27 cellular contexts compared by ENCODE assay signal in genomic region chr13:25352230-25352629, GRCh38. TPM values are rescaled to one million over a fixed set of nuclear protein-coding genes. Genes with fewer than 3 reads are reported as not detected.
"Had no signal": no experiment of that assay in that cellular context is flagged by ENCODE, and none has a peak within 500 bp of the region (broad histone marks: within the 10 kb centered on the region; RNA-seq: fewer than 3 reads in every experiment).

No MANE protein-coding gene starts in this region.

- H3K27ac Mint-ChIP-seq: activated CD4-positive, alpha-beta T cell treated with anti-CD3 and anti-CD28 coated beads, Interleukin-2, amount 10 ng/mL, durations not matched to agents 7 days and 5 days; activated CD8-positive, alpha-beta memory T cell treated with anti-CD3 and anti-CD28 coated beads, Interleukin-2, amount 10 ng/mL, durations not matched to agents 7 days and 5 days; activated CD8-positive, alpha-beta T cell treated with anti-CD3 and anti-CD28 coated beads for 36 hours; activated naive CD4-positive, alpha-beta T cell treated with anti-CD3 and anti-CD28 coated beads, Interleukin-2, amount 50 U/mL, for 24 hours; naive thymus-derived CD4-positive, alpha-beta T cell; progenitor cell of endocrine pancreas had no signal

- H3K4me1 ChIP-seq: ascending aorta, heart left ventricle, lower lobe of right lung, sigmoid colon, upper lobe of left lung had no signal

- H3K9me3 Mint-ChIP-seq: activated CD4-positive, alpha-beta T cell treated with anti-CD3 and anti-CD28 coated beads, Interleukin-2, amount 10 ng/mL, durations not matched to agents 7 days and 5 days; activated CD8-positive, alpha-beta T cell treated with anti-CD3 and anti-CD28 coated beads for 36 hours; activated naive CD4-positive, alpha-beta T cell treated with anti-CD3 and anti-CD28 coated beads, Interleukin-2, amount 50 U/mL, for 24 hours; neural progenitor cell had no signal

- H3K36me3 Mint-ChIP-seq: activated CD8-positive, alpha-beta memory T cell treated with anti-CD3 and anti-CD28 coated beads, Interleukin-2, amount 10 ng/mL, durations not matched to agents 7 days and 5 days; activated naive CD4-positive, alpha-beta T cell treated with anti-CD3 and anti-CD28 coated beads, Interleukin-2, amount 50 U/mL, for 24 hours; neural progenitor cell had no signal

- H3K4me3 Mint-ChIP-seq: activated CD4-positive, alpha-beta T cell treated with anti-CD3 and anti-CD28 coated beads, Interleukin-2, amount 10 ng/mL, durations not matched to agents 7 days and 5 days; activated CD8-positive, alpha-beta memory T cell treated with anti-CD3 and anti-CD28 coated beads, Interleukin-2, amount 10 ng/mL, durations not matched to agents 7 days and 5 days; activated CD8-positive, alpha-beta T cell treated with anti-CD3 and anti-CD28 coated beads for 36 hours; activated naive CD4-positive, alpha-beta T cell treated with anti-CD3 and anti-CD28 coated beads, Interleukin-2, amount 50 U/mL, for 24 hours; naive thymus-derived CD4-positive, alpha-beta T cell; neural progenitor cell had no signal

- H3K9me3 ChIP-seq: ascending aorta, heart left ventricle, lower lobe of right lung, sigmoid colon, thoracic aorta, upper lobe of left lung had no signal

- H3K27ac ChIP-seq: ascending aorta, brain microvascular endothelial cell, heart left ventricle, lower lobe of right lung, neural progenitor cell, sigmoid colon, thoracic aorta, upper lobe of left lung, VCaP had no signal

- H3K9ac ChIP-seq: neural progenitor cell had no signal

- ATAC-seq: activated CD4-positive, CD25-positive, alpha-beta regulatory T cell treated with anti-CD3 and anti-CD28 coated beads, Interleukin-2, amount 50 U/mL, for 24 hours; activated CD8-positive, alpha-beta memory T cell treated with anti-CD3 and anti-CD28 coated beads, Interleukin-2, amount 10 ng/mL, durations not matched to agents 7 days and 5 days; activated CD8-positive, alpha-beta T cell treated with anti-CD3 and anti-CD28 coated beads for 36 hours; esophagus mucosa; heart left ventricle; lower lobe of right lung; naive thymus-derived CD4-positive, alpha-beta T cell had no signal

- H3K27me3 ChIP-seq: ascending aorta, brain microvascular endothelial cell, neural progenitor cell, upper lobe of left lung had no signal

- DNase-seq: activated CD4-positive, alpha-beta T cell treated with anti-CD3 and anti-CD28 coated beads, Interleukin-2, amount 10 ng/mL, durations not matched to agents 7 days and 5 days; activated CD8-positive, alpha-beta memory T cell treated with anti-CD3 and anti-CD28 coated beads, Interleukin-2, amount 10 ng/mL, durations not matched to agents 7 days and 5 days; activated CD8-positive, alpha-beta T cell treated with anti-CD3 and anti-CD28 coated beads for 36 hours; activated gamma-delta T cell treated with Interleukin-2 at 50 U/mL for 16 hours; activated T-cell treated with anti-CD3 and anti-CD28 coated beads for 4 hours; brain microvascular endothelial cell; caudate nucleus; dermis blood vessel endothelial cell; effector CD8-positive, alpha-beta T cell; heart left ventricle; lower lobe of right lung; naive thymus-derived CD4-positive, alpha-beta T cell; retina; sigmoid colon; stimulated activated CD4-positive, alpha-beta T cell treated with anti-CD3 and anti-CD28 coated beads, Interleukin-4, amount 100 ng/mL, for 1 hour; stimulated activated naive CD4-positive, alpha-beta T cell treated with Interleukin-2 at 50 U/mL for 16 hours; T-helper 9 cell; upper lobe of left lung had no signal

- H3K4me1 Mint-ChIP-seq: activated CD4-positive, alpha-beta T cell treated with anti-CD3 and anti-CD28 coated beads, Interleukin-2, amount 10 ng/mL, durations not matched to agents 7 days and 5 days; activated CD8-positive, alpha-beta memory T cell treated with anti-CD3 and anti-CD28 coated beads, Interleukin-2, amount 10 ng/mL, durations not matched to agents 7 days and 5 days; activated naive CD4-positive, alpha-beta T cell treated with anti-CD3 and anti-CD28 coated beads, Interleukin-2, amount 50 U/mL, for 24 hours had no signal

- H3K4me2 ChIP-seq: neural progenitor cell, smooth muscle cell had no signal

- H3K4me3 ChIP-seq: ascending aorta, heart left ventricle, lower lobe of right lung, neural progenitor cell, sigmoid colon, smooth muscle cell, thoracic aorta, upper lobe of left lung had no signal

- H3K36me3 ChIP-seq: ascending aorta, brain microvascular endothelial cell, heart left ventricle, lower lobe of right lung, neural progenitor cell, sigmoid colon, thoracic aorta, upper lobe of left lung had no signal

- H2AFZ ChIP-seq: neural progenitor cell had no signal

RNA-seq across cellular contexts. Expression of gene ATP8A2, which starts 19.5 kb away (rescaled TPM):
- total RNA-seq: esophagus mucosa had no signal
